In the genomic region with DNA sequence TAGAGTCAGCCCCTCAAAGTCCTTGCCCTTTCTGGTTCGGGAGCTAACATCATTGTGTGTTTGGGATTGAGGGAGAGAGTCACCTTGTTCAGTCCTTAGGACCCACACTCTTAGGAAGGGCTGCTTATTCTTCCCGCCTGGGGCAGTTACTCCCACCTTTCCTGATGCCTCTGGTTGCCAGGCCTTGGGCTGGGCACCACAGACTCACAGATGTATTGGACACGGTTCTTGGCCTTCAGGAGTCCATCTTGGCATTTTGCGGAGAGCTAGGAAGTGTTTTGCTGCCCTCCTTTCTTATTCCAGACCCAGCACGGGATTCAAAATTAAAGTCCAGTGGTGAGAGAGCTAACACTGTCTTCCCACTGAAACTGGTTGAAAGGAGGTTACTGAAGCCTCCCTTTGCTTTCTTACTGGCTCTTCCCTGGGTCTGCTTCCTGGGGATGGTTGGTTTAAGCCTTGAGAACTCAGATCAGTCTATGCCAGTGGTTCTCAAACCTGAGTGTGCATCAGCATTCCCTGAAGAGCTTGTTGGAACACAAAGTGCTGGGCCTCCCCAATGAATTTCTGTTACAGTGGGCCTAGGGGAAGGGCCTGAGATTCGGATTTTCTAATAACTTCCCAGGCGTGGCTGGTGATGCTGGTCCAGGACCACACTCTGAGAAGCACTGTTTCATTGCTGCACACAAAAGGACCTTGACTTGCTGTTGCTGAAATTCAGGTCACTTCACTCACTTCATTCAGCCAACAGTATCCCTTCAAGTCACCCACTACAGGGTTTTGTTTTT, we compare ENCODE assay signal across 1 cellular context.
TF ChIP-seq lines count a peak whose summit lies in the region.

No MANE protein-coding gene starts in this region.

TF ChIP-seq in HepG2, 621 proteins besides CTCF, POLR2A, EP300 and RAD21:
- no peak for TF ChIP-seq KLF13 (CRISPR knock-in tag; IDR thresholded peaks at IDR 0.05)
- no peak for TF ChIP-seq ZBTB37 (CRISPR knock-in tag; IDR thresholded peaks at IDR 0.05)
